8 cellular contexts compared by ENCODE assay signal in the genomic region with DNA sequence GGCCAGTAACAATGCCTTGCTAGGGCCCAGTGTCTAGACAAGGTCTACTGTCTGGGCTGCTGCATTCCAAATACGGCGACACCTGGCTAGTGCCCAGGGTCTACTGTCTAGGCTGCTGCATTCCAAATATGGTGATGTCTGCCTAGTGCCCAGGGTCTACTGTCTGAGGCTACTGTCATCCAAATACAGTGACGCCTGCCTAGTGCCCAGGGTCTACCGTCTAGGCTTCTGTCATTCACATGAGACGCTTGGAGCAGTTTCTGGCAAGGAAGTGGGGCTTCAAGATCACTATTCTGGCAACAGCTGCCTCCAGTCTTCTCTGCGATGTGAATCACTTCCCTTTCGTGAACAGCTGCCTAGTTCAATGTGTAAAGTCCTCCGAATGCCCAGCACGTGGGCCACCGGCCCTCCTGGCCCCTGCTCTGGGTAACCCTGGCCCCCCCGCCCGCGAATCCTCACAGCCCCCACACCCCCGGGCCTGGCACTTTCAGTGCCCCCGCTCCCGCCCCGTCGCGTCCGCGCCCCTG. TPM values are rescaled to one million over a fixed set of nuclear protein-coding genes. Genes with fewer than 3 reads are reported as not detected.
A peak's percentile ranks its signal among the peaks of the same experiment; 100 is the strongest.
DNase-seq lines count a peak whose midpoint lies in the region; ATAC-seq and TF ChIP-seq lines count a peak whose summit lies in the region.

No MANE protein-coding gene starts in this region.

- peak overlapping the region; percentile 85 for H3K4me3 ChIP-seq in osteoblast (ENCODE audit: insufficient read depth, low read length)

- H3K36me3 ChIP-seq in osteoblast (ENCODE audit: insufficient read depth, low read length), result no peaks in the 10 kb centered on the region

- ATAC-seq in GM21528 (IDR thresholded peaks at IDR 0.05; ENCODE audit: low FRiP score, unreplicated experiment), result peak; percentile 69
- peak; percentile 53 for ATAC-seq in activated B cell treated with CpG ODN at 0.5 μM for 24 hours (ENCODE audit: low read depth)

- H3K4me1 Mint-ChIP-seq in activated B cell treated with CpG ODN at 0.5 μM for 24 hours, result peaks cover 29% of the 10 kb centered on the region

- POLR2A ChIA-PET in activated B cell treated with CpG ODN at 0.5 μM for 24 hours (lab: Charles Lee), result interaction anchor here (1.0 to 3.1 kb wide), 5 partner anchors 10 to 235 kb away, joined by 3 to 44 read pairs (median 3); a partner anchor contains a TSS

- H3K27ac Mint-ChIP-seq in activated B cell treated with CpG ODN at 0.5 μM for 24 hours, result peak overlapping the region; percentile 93

- no peaks in the 10 kb centered on the region for H3K27me3 ChIP-seq in osteoblast (ENCODE audit: insufficient read depth, low read length)

- H4K20me1 ChIP-seq in osteoblast (ENCODE audit: insufficient read depth, low read length), result peaks cover 9% of the 10 kb centered on the region

- peak overlapping the region; percentile 95 for H3K4me3 Mint-ChIP-seq in activated B cell treated with CpG ODN at 0.5 μM for 24 hours

- peak overlapping the region; percentile 42 for H3K27ac ChIP-seq in osteoblast (ENCODE audit: low read depth, low read length)

- peak overlapping the region; percentile 93 for H3K4me2 ChIP-seq in osteoblast (ENCODE audit: insufficient read depth, low read length)

- DNase-seq in GM04504 (ENCODE audit: low read depth), result peak; percentile 41
- peak; percentile 37 for DNase-seq in HT1080 (ENCODE audit: low read depth)
- DNase-seq in activated B cell treated with CpG ODN at 0.5 μM for 24 hours, result no peak
- peak; percentile 47 for DNase-seq in germinal center (ENCODE audit: low spot score)
- DNase-seq in osteoblast (ENCODE audit: insufficient read length, low spot score, missing footprints), result peak; percentile 91
- DNase-seq in kidney glomerular epithelial cell (lab: John Stamatoyannopoulos, UW), result no peak
- DNase-seq in cortex of kidney (lab: John Stamatoyannopoulos, UW), result no peak

- peaks cover 37% of the 10 kb centered on the region for H3K79me2 ChIP-seq in osteoblast (ENCODE audit: insufficient read depth, low read length)

- peaks cover 9% of the 10 kb centered on the region for H3K4me1 ChIP-seq in osteoblast (ENCODE audit: insufficient read depth, low read length)

- no peaks in the 10 kb centered on the region for H3K9me3 Mint-ChIP-seq in activated B cell treated with CpG ODN at 0.5 μM for 24 hours

- no peaks in the 10 kb centered on the region for H3K9me3 ChIP-seq in osteoblast (ENCODE audit: low read depth, low read length)

- H3K27me3 Mint-ChIP-seq in activated B cell treated with CpG ODN at 0.5 μM for 24 hours, result no peaks in the 10 kb centered on the region

- CTCF ChIA-PET in activated B cell treated with CpG ODN at 0.5 μM for 24 hours (lab: Charles Lee), result interaction anchor here (1.0 kb wide), 1 partner anchor 41 kb away, joined by 3 read pairs; no protein-coding TSS in a partner anchor

- intact Hi-C loops in activated B cell treated with CpG ODN at 0.5 μM for 24 hours (cut with micrococcal nuclease), result loop anchor here (1.0 to 2.0 kb wide), 4 partner anchors 12 to 269 kb away; a partner anchor contains a TSS

- peaks cover 4% of the 10 kb centered on the region for H3K36me3 Mint-ChIP-seq in activated B cell treated with CpG ODN at 0.5 μM for 24 hours (ENCODE audit: low read depth)

- TF ChIP-seq CTCF in activated B cell treated with CpG ODN at 0.5 μM for 24 hours (IDR thresholded peaks at IDR 0.05), result no peak
- TF ChIP-seq CTCF in osteoblast (IDR thresholded peaks at IDR 0.05; ENCODE audit: extremely low read depth, low read depth, low read length), result no peak

- peak overlapping the region; percentile 80 for H2AFZ ChIP-seq in osteoblast (ENCODE audit: low read length)

RNA-seq across cellular contexts. Expression of a gene that starts 12.7 kb away (rescaled TPM):
- total RNA-seq in HT1080 (2014; rRNA removed; shearing (Covaris generic)), result 16.6 and 20.4 TPM in 2 replicates
- 14.4 and 17.9 TPM in 2 replicates for polyA plus RNA-seq in HT1080 (2015; cell fraction: cytosol; rRNA removed)
- polyA plus RNA-seq in HT1080 (2015; cell fraction: nucleus; rRNA removed), result 30.8 and 40.1 TPM in 2 replicates
- total RNA-seq in activated B cell treated with CpG ODN at 0.5 μM for 24 hours (17.1 and 20.6 TPM in 2 replicates), osteoblast (24.2 and 29.2 TPM in 2 replicates)

RNA-seq across cellular contexts. Expression of a gene that starts 12.8 kb away (rescaled TPM):
- 13.0 and 13.1 TPM in 2 replicates for total RNA-seq in HT1080 (2014; rRNA removed; shearing (Covaris generic))
- polyA plus RNA-seq in HT1080 (2015; cell fraction: cytosol; rRNA removed), result 8.1 and 8.3 TPM in 2 replicates
- 24.7 and 37.8 TPM in 2 replicates for polyA plus RNA-seq in HT1080 (2015; cell fraction: nucleus; rRNA removed)
- total RNA-seq in activated B cell treated with CpG ODN at 0.5 μM for 24 hours (29.3 and 33.8 TPM in 2 replicates), osteoblast (19.7 and 21.7 TPM in 2 replicates)

Comparison
In these comparisons a context has a peak if more than half of its experiments do, and no peak if none do; other contexts are left out.
1. DNase-seq: peak in GM04504 (single experiment), HT1080 (single experiment), germinal center (single experiment) and osteoblast (single experiment); none in activated B cell treated with CpG ODN at 0.5 μM for 24 hours (single experiment), kidney glomerular epithelial cell (single experiment) and cortex of kidney (single experiment).